Comparison of ENCODE assay signal across 8 cellular contexts in the genomic region with DNA sequence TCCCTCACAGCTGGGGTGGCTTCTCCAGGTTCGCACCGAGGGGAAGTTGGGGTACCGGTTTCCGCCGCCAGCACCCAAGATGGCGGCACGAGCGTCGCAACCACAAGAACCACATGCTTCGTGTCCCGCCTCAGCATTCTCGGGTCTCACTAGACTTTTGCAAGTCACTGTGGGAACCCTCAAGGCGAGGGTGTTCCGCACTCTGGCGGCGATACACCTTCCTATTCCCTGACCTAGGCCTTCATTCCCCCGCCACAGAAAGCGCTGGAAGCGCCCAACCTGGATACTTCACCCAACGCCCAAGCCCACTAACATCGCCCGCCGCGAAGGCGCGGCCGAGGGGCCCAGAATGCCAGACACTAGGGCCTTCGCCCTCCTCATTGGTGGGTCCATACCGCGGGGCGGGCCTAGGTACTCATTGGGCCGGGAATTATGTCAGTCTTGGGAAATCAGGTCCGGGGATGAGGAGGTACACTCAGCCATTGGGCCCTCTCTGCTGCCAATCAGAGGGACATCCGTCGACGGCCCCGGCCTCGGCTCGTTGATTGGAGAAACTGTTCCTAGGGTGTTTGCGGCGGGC. TPM values are rescaled to one million over a fixed set of nuclear protein-coding genes. Genes with fewer than 3 reads are reported as not detected.
DNase-seq lines count a peak whose midpoint lies in the region; ATAC-seq and TF ChIP-seq lines count a peak whose summit lies in the region.

No MANE protein-coding gene starts in this region.

- H3K27ac ChIP-seq in SK-N-MC (peak overlapping the region; percentile 93), suprapubic skin (peak overlapping the region; percentile 98)

- peak overlapping the region; percentile 100 for H3K4me3 Mint-ChIP-seq in activated naive CD4-positive, alpha-beta T cell treated with anti-CD3 and anti-CD28 coated beads, Interleukin-2, amount 50 U/mL, for 24 hours

- peak overlapping the region; percentile 79 for H3K9ac ChIP-seq in SK-N-MC (ENCODE audit: insufficient read length)

- peaks cover 12% of the 10 kb centered on the region for H3K36me3 Mint-ChIP-seq in activated naive CD4-positive, alpha-beta T cell treated with anti-CD3 and anti-CD28 coated beads, Interleukin-2, amount 50 U/mL, for 24 hours

- H3K36me3 ChIP-seq in SK-N-MC (ENCODE audit: insufficient read depth, low read length) (peaks cover 24% of the 10 kb centered on the region), suprapubic skin (peaks cover 5% of the 10 kb centered on the region)

- H3K4me1 Mint-ChIP-seq in activated naive CD4-positive, alpha-beta T cell treated with anti-CD3 and anti-CD28 coated beads, Interleukin-2, amount 50 U/mL, for 24 hours, result peaks cover 47% of the 10 kb centered on the region

- H3K4me3 ChIP-seq in GM08714 (ENCODE audit: low read length), result peak overlapping the region; percentile 94; the same call in 1 of the 2 replicates
- peak overlapping the region; percentile 93 for H3K4me3 ChIP-seq in SK-N-MC
- peak overlapping the region; percentile 74 for H3K4me3 ChIP-seq in suprapubic skin

- H3K27me3 Mint-ChIP-seq in activated naive CD4-positive, alpha-beta T cell treated with anti-CD3 and anti-CD28 coated beads, Interleukin-2, amount 50 U/mL, for 24 hours, result no peaks in the 10 kb centered on the region

- H3K4me1 ChIP-seq in suprapubic skin, result peaks cover 84% of the 10 kb centered on the region

- TF ChIP-seq POLR2A in suprapubic skin (IDR thresholded peaks at IDR 0.05), result peak in 1 of 2 donors; percentile 62

- no peaks in the 10 kb centered on the region for H3K27me3 ChIP-seq in suprapubic skin

- H3K9me3 Mint-ChIP-seq in activated naive CD4-positive, alpha-beta T cell treated with anti-CD3 and anti-CD28 coated beads, Interleukin-2, amount 50 U/mL, for 24 hours, result no peaks in the 10 kb centered on the region

- TF ChIP-seq CTCF in suprapubic skin (IDR thresholded peaks at IDR 0.05), result no peak

- WGBS in suprapubic skin, result 0% methylated on average over 4 of the region's 41 CpGs

- peak overlapping the region; percentile 100 for H3K27ac Mint-ChIP-seq in activated naive CD4-positive, alpha-beta T cell treated with anti-CD3 and anti-CD28 coated beads, Interleukin-2, amount 50 U/mL, for 24 hours

- peak; percentile 87 for ATAC-seq in HG02588 (IDR thresholded peaks at IDR 0.05; ENCODE audit: unreplicated experiment)

- DNase-seq in NCI-H1048 (lab: John Stamatoyannopoulos, UW) (peak; percentile 99), SK-N-MC (ENCODE audit: low read depth, low spot score) (peak; percentile 97), globus pallidus (ENCODE audit: low spot score) (peak; percentile 100), nucleus accumbens (lab: John Stamatoyannopoulos, UW) (peak; percentile 91 to 100 (median 100)), suprapubic skin (ENCODE audit: low spot score in 2 of 2) (peak; percentile 100)

- TF ChIP-seq EP300 in suprapubic skin (IDR thresholded peaks at IDR 0.05), result no peak

- H3K9me3 ChIP-seq in SK-N-MC (ENCODE audit: low read depth, low read length), result no peaks in the 10 kb centered on the region
- no peaks in the 10 kb centered on the region for H3K9me3 ChIP-seq in suprapubic skin

RNA-seq across cellular contexts. Expression of a gene that starts 0.3 kb away (rescaled TPM):
- 100 to 1,000 TPM in 2 of 4 donors, 10 to 100 TPM in 2; 89.9 to 250 (median 138) TPM for total RNA-seq in suprapubic skin

RNA-seq across cellular contexts. Expression of a gene that starts 10.2 kb away (rescaled TPM):
- total RNA-seq in suprapubic skin, result 10 to 100 TPM in 3 of 4 donors, 1 to 10 TPM in 1; 9.7 to 17.2 (median 12.5) TPM

RNA-seq across cellular contexts. Expression of a gene that starts 53.4 kb away (rescaled TPM):
- 10 to 100 TPM; 18.4 to 27.5 (median 22.3) TPM for total RNA-seq in suprapubic skin

RNA-seq across cellular contexts. Expression of a gene that starts 59.7 kb away (rescaled TPM):
- total RNA-seq in suprapubic skin, result 10 to 100 TPM in 3 of 4 donors, 1 to 10 TPM in 1; 8.4 to 16.4 (median 13.1) TPM

Comparison
In these comparisons a context has a peak if more than half of its experiments do, and no peak if none do; other contexts are left out.
1. Peak in every context shown above with its lines: DNase-seq, ATAC-seq, H3K4me3 ChIP-seq and H3K27ac ChIP-seq.